8 cellular contexts compared by ENCODE assay signal in the genomic region with DNA sequence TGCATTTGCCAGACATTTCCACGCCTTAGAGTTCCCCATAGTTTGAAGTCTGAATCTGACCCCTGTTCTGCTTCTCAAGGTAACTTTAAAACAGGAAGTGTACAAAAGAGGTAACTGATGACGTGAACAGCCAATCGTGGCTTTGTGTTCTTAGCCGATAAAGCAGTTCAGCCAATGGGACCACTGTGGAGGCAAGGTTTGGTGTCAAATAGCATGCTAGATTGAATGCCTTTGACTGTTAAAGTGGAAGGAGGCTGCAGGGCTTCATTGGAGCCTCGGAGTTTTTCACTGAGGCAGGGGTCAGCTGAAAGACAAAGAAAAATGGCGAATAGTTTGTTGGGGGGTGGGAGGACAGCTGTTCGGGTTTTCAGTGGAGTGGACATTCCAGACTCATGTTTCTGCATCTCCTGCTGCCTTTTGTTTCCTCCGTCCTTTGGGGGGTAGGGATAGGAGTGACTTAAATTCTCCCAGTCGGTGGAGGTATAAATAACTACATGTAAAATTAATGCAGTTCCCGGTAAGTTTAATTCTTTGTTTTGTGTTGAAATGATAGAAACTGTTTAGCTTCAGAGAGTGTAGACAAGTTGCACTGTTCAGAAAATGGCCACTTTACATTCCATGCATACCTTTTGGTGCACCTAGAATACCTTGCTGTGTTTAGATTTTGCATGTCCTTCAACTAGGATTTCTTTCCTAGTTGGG. TPM values are rescaled to one million over a fixed set of nuclear protein-coding genes. Genes with fewer than 3 reads are reported as not detected.
DNase-seq lines count a peak whose midpoint lies in the region; ATAC-seq, FAIRE-seq and TF ChIP-seq lines count a peak whose summit lies in the region.

No MANE protein-coding gene starts in this region.

- peak; percentile 48 for TF ChIP-seq POLR2A in GM19193 (IDR thresholded peaks at IDR 0.05; ENCODE audit: extremely low read depth, insufficient read depth, insufficient read length)
- TF ChIP-seq POLR2A in HepG2 (IDR thresholded peaks at IDR 0.05; ENCODE audit: insufficient read depth in 1 of 2, low read depth in 2 of 2, low read length in 2 of 2): peak; percentile 75 to 94

- H2AFZ ChIP-seq in HepG2 (ENCODE audit: low read length): peak overlapping the region; percentile 38

- H3K27me3 ChIP-seq in dorsolateral prefrontal cortex (no peaks in the 10 kb centered on the region), HepG2 (ENCODE audit: control insufficient read depth in 1 of 2, insufficient read depth in 2 of 2, low read length in 2 of 2) (no peaks in the 10 kb centered on the region; a peak in 1 of 5 replicates)

- no TSS peak for BruUV-seq in HepG2 (replicated peaks; lab: Mats Ljungman, UMichigan)

- ATAC-seq in HG03378 (IDR thresholded peaks at IDR 0.05; ENCODE audit: unreplicated experiment): peak; percentile 77
- ATAC-seq in HepG2: peak; percentile 95

- H3K9ac ChIP-seq in HepG2 (ENCODE audit: insufficient read depth, low read depth, low read length): peak overlapping the region; percentile 88

- intact Hi-C loops in dorsolateral prefrontal cortex (cut with DNase I) (loop anchor here (2.0 kb wide), 2 partner anchors 16 to 18 kb away; a partner anchor contains a TSS), HepG2 (cut with micrococcal nuclease; ENCODE audit: unreplicated experiment) (loop anchor here (1.0 kb wide), 1 partner anchor 17 kb away; no protein-coding TSS in a partner anchor)

- POLR2A ChIA-PET in HepG2 (lab: Yijun Ruan, JAX): interaction anchor here (1.1 to 4.9 kb wide), 4 partner anchors 16 to 48 kb away, joined by 3 to 147 read pairs (median 24); a partner anchor contains a TSS

- FAIRE-seq in HepG2 (lab: Jason Lieb, UNC): peak; percentile 91

- peak overlapping the region; percentile 36 to 79 (median 63) for H3K4me3 ChIP-seq in dorsolateral prefrontal cortex
- peak overlapping the region; percentile 63 to 85 (median 76) for H3K4me3 ChIP-seq in HepG2 (replicated peaks in 1 of 3; ENCODE audit: insufficient read depth in 1 of 3, low read depth in 2 of 3, low read length in 3 of 3)

- peaks cover 89% of the 10 kb centered on the region for H3K79me2 ChIP-seq in HepG2 (ENCODE audit: insufficient read depth, low read length)

- peak overlapping the region in 55 of 59 donors; percentile 5 to 87 (median 74) for H3K27ac ChIP-seq in dorsolateral prefrontal cortex
- peak overlapping the region; percentile 96 for H3K27ac ChIP-seq in HepG2 (ENCODE audit: extremely low read length, insufficient read depth, low read length)

- TF ChIP-seq RAD21 in HepG2 (CRISPR knock-in tag; IDR thresholded peaks at IDR 0.05): no peak

- no peaks in the 10 kb centered on the region for H3K9me3 ChIP-seq in HepG2 (ENCODE audit: low read length)

- TF ChIP-seq CTCF in AG09319 (IDR thresholded peaks at IDR 0.05; ENCODE audit: low read depth, low read length) (no peak), dorsolateral prefrontal cortex (IDR thresholded peaks at IDR 0.05 in 54 of 56, conservative IDR thresholded peaks at IDR 0.05 in 2 of 56; ENCODE audit: low read depth in 1 of 56, partially characterized antibody in 56 of 56) (peak in 5 of 56 donors; percentile 9 to 15 (median 13)), HepG2 (CRISPR knock-in tag; IDR thresholded peaks at IDR 0.05) (no peak)

- peak overlapping the region; percentile 78 for H3K4me2 ChIP-seq in HepG2 (ENCODE audit: low read depth, low read length)

- CTCF ChIA-PET in HepG2 (lab: Yijun Ruan, JAX; ENCODE audit: low intra/inter-chr PET ratio, low total read pairs): no interaction called here

- H4K20me1 ChIP-seq in HepG2 (ENCODE audit: insufficient read depth, low read length): no peaks in the 10 kb centered on the region

- 1% methylated on average over 10 of the region's 10 CpGs for WGBS in HepG2 (ENCODE audit: low lambda C conversion rate)

- peaks cover 0 to 1% of the 10 kb centered on the region in 2 experiments; a peak in 1 of 5 replicates for H3K36me3 ChIP-seq in HepG2 (replicated peaks in 1 of 2; ENCODE audit: control insufficient read depth in 1 of 2, insufficient read depth in 2 of 2, low read length in 2 of 2)

- TF ChIP-seq EP300 in HepG2 (IDR thresholded peaks at IDR 0.05; ENCODE audit: low read depth in 2 of 2, low read length in 2 of 2) (peak in 1 of 2 experiments; percentile 14; a peak in 1 of 4 replicates), HepG2 (CRISPR knock-in tag; IDR thresholded peaks at IDR 0.05; ENCODE audit: borderline replicate concordance) (0 out of 2 replicates have a peak, but pooled peaks have one; percentile 9)

- peaks cover 67% of the 10 kb centered on the region for H3K4me1 ChIP-seq in HepG2 (ENCODE audit: insufficient read depth, low read length)

- in situ Hi-C loops in HepG2 (cut with HindIII; ENCODE audit: extremely low pct_ligation_motif_present, low pct_unique_long_range_greater_than_20kb): no loop called here

- DNase-seq in AG09319 (ENCODE audit: extremely low read depth, low read depth) (peak; percentile 74), NCI-H526 treated with DMSO at 0.1 percent for 48 hours (lab: John Stamatoyannopoulos, UW) (peak; percentile 98), dorsolateral prefrontal cortex (peak; percentile 25 to 96 (median 84)), HepG2 (ENCODE audit: low spot score) (peak; percentile 97)
- peak; percentile 57 to 60 for DNase-seq in activated CD4-positive, alpha-beta T cell treated with anti-CD3 and anti-CD28 coated beads, Interleukin-2, amount 50 U/mL, for 4 hours
- peak; percentile 50 for DNase-seq in stimulated activated CD4-positive, alpha-beta T cell treated with anti-CD3 and anti-CD28 coated beads, Interleukin-4, amount 100 ng/mL, for 1 hour

TF ChIP-seq in HepG2, 621 proteins besides CTCF, POLR2A, EP300 and RAD21 (continues in another document):
- no peak for TF ChIP-seq NBN (conservative IDR thresholded peaks at IDR 0.05)
- TF ChIP-seq, protein P1, sequence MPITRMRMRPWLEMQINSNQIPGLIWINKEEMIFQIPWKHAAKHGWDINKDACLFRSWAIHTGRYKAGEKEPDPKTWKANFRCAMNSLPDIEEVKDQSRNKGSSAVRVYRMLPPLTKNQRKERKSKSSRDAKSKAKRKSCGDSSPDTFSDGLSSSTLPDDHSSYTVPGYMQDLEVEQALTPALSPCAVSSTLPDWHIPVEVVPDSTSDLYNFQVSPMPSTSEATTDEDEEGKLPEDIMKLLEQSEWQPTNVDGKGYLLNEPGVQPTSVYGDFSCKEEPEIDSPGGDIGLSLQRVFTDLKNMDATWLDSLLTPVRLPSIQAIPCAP (CRISPR knock-in tag; IDR thresholded peaks at IDR 0.05; ENCODE audit: low read depth): no peak
- TF ChIP-seq MTF1 (CRISPR knock-in tag; IDR thresholded peaks at IDR 0.05): no peak

RNA-seq across cellular contexts. Expression of a gene that starts 17.7 kb away (rescaled TPM):
- total RNA-seq in dorsolateral prefrontal cortex: 10 to 100 TPM; 44.5 to 77.9 (median 59.4) TPM
- total RNA-seq in HepG2 (2016; rRNA removed; fragmentation: Illumina TruSeq; extraction: Trizol): 33.9 and 41.3 TPM in 2 replicates
- 25.9 and 26.3 TPM in 2 replicates for total RNA-seq in HepG2 (2016; cell fraction: cytosol; rRNA removed; fragmentation: Illumina TruSeq; extraction: Trizol; ENCODE audit: low read depth)
- 33.9 and 40.9 TPM in 2 replicates for total RNA-seq in HepG2 (2016; cell fraction: insoluble cytoplasmic fraction; rRNA removed; fragmentation: Illumina TruSeq; extraction: Trizol)
- total RNA-seq in HepG2 (2016; cell fraction: membrane; rRNA removed; fragmentation: Illumina TruSeq; extraction: Trizol): 39.1 and 40.3 TPM in 2 replicates
- 32.4 and 36.8 TPM in 2 replicates for total RNA-seq in HepG2 (2016; cell fraction: nucleus; rRNA removed; fragmentation: Illumina TruSeq; extraction: Trizol)
- polyA plus RNA-seq in HepG2 (2011; rRNA removed): 69.6 and 73.7 TPM in 2 replicates
- 53.5 and 68.5 TPM in 2 replicates for polyA plus RNA-seq in HepG2 (2011; cell fraction: cytosol; rRNA removed)
- 81.8 and 103 TPM in 2 replicates for polyA plus RNA-seq in HepG2 (2011; cell fraction: nucleus; rRNA removed)
- 34.0 and 34.2 TPM in 2 replicates for polyA plus RNA-seq in HepG2 (2012)
- 36.8 and 37.1 TPM in 2 replicates for polyA plus RNA-seq in HepG2 (2016; cell fraction: cytosol; fragmentation: Illumina TruSeq; extraction: Trizol; ENCODE audit: low read depth)
- polyA plus RNA-seq in HepG2 (2016; cell fraction: insoluble cytoplasmic fraction; fragmentation: Illumina TruSeq; extraction: Trizol; ENCODE audit: low read depth): 67.3 and 76.9 TPM in 2 replicates
- polyA plus RNA-seq in HepG2 (2016; cell fraction: membrane; fragmentation: Illumina TruSeq; extraction: Trizol; ENCODE audit: low read depth): 46.4 and 53.8 TPM in 2 replicates
- 88.2 and 99.1 TPM in 2 replicates for polyA plus RNA-seq in HepG2 (2016; cell fraction: nucleus; fragmentation: Illumina TruSeq; extraction: Trizol; ENCODE audit: insufficient read depth, low read depth)
- 97.3 and 101 TPM in 2 replicates for polyA minus RNA-seq in HepG2 (2011; rRNA and poly(A)+ RNA removed; ENCODE audit: low replicate concordance)
- polyA minus RNA-seq in HepG2 (2011; cell fraction: cytosol; rRNA and poly(A)+ RNA removed): 34.4 and 38.4 TPM in 2 replicates
- 57.3 and 58.2 TPM in 2 replicates for polyA minus RNA-seq in HepG2 (2011; cell fraction: nucleus; rRNA and poly(A)+ RNA removed)

RNA-seq across cellular contexts. Expression of a gene that starts 43.8 kb away (rescaled TPM):
- total RNA-seq in dorsolateral prefrontal cortex: 100 to 1,000 TPM in 119 of 120 experiments, 10 to 100 TPM in 1; 58.9 to 366 (median 240) TPM
- 5.4 TPM in 2 replicates for total RNA-seq in HepG2 (2016; rRNA removed; fragmentation: Illumina TruSeq; extraction: Trizol)
- total RNA-seq in HepG2 (2016; cell fraction: cytosol; rRNA removed; fragmentation: Illumina TruSeq; extraction: Trizol; ENCODE audit: low read depth): 4.3 and 5.4 TPM in 2 replicates
- total RNA-seq in HepG2 (2016; cell fraction: insoluble cytoplasmic fraction; rRNA removed; fragmentation: Illumina TruSeq; extraction: Trizol): 4.6 and 5.5 TPM in 2 replicates
- 7.8 and 9.0 TPM in 2 replicates for total RNA-seq in HepG2 (2016; cell fraction: membrane; rRNA removed; fragmentation: Illumina TruSeq; extraction: Trizol)
- 3.8 and 4.7 TPM in 2 replicates for total RNA-seq in HepG2 (2016; cell fraction: nucleus; rRNA removed; fragmentation: Illumina TruSeq; extraction: Trizol)
- 2.1 and 3.4 TPM in 2 replicates for polyA plus RNA-seq in HepG2 (2011; rRNA removed)
- polyA plus RNA-seq in HepG2 (2011; cell fraction: cytosol; rRNA removed): 1.6 and 1.8 TPM in 2 replicates
- polyA plus RNA-seq in HepG2 (2011; cell fraction: nucleus; rRNA removed): 7.7 and 9.6 TPM in 2 replicates
- 2.2 and 3.0 TPM in 2 replicates for polyA plus RNA-seq in HepG2 (2012)
- 6.0 TPM in 2 replicates for polyA plus RNA-seq in HepG2 (2016; cell fraction: cytosol; fragmentation: Illumina TruSeq; extraction: Trizol; ENCODE audit: low read depth)
- polyA plus RNA-seq in HepG2 (2016; cell fraction: insoluble cytoplasmic fraction; fragmentation: Illumina TruSeq; extraction: Trizol; ENCODE audit: low read depth): 3.3 and 3.7 TPM in 2 replicates
- 7.1 and 8.4 TPM in 2 replicates for polyA plus RNA-seq in HepG2 (2016; cell fraction: membrane; fragmentation: Illumina TruSeq; extraction: Trizol; ENCODE audit: low read depth)
- polyA plus RNA-seq in HepG2 (2016; cell fraction: nucleus; fragmentation: Illumina TruSeq; extraction: Trizol; ENCODE audit: insufficient read depth, low read depth): 5.6 and 5.8 TPM in 2 replicates
- 1.1 and 3.7 TPM in 2 replicates for polyA minus RNA-seq in HepG2 (2011; rRNA and poly(A)+ RNA removed; ENCODE audit: low replicate concordance)
- 1.5 and 1.9 TPM in 2 replicates for polyA minus RNA-seq in HepG2 (2011; cell fraction: cytosol; rRNA and poly(A)+ RNA removed)
- 2.4 and 3.1 TPM in 2 replicates for polyA minus RNA-seq in HepG2 (2011; cell fraction: nucleus; rRNA and poly(A)+ RNA removed)

Comparison
In these comparisons a context has a peak if more than half of its experiments do, and no peak if none do; other contexts are left out.
1. Peak in every context shown above with its lines: DNase-seq, ATAC-seq, H3K4me3 ChIP-seq and H3K27ac ChIP-seq.
2. RNA of a gene that starts 43.8 kb away (total RNA-seq): 58.9 to 366 TPM in dorsolateral prefrontal cortex; 3.8 to 9.0 TPM in HepG2; every median in the first group is over 4 times any median in the second.